In genomic region chr6:3230275-3231212, GRCh38 we compare ENCODE assay signal across 8 cellular contexts. TPM values are rescaled to one million over a fixed set of nuclear protein-coding genes. Genes with fewer than 3 reads are reported as not detected.
A peak's percentile ranks its signal among the peaks of the same experiment; 100 is the strongest.
DNase-seq lines count a peak whose midpoint lies in the region; ATAC-seq and TF ChIP-seq lines count a peak whose summit lies in the region.

No MANE protein-coding gene starts in this region.

- POLR2A ChIA-PET in activated CD4-positive, alpha-beta memory T cell treated with anti-CD3 and anti-CD28 coated beads for 36 hours (lab: Charles Lee) = no interaction called here
- POLR2A ChIA-PET in activated CD4-positive, alpha-beta memory T cell treated with anti-CD3 and anti-CD28 coated beads, Interleukin-2, amount 10 ng/mL, durations not matched to agents 7 days and 5 days (lab: Charles Lee) = interaction anchor here (1.3 to 1.4 kb wide), 2 partner anchors 29 kb away, joined by 7 to 8 read pairs; partner anchors contain the start of gene PSMG4

- H3K4me3 ChIP-seq in esophagus muscularis mucosa (peak overlapping the region; percentile 61 to 75 (median 69)), neuron (ENCODE audit: low read length) (peak overlapping the region; percentile 98)

- ATAC-seq in GM18519 (IDR thresholded peaks at IDR 0.05; ENCODE audit: low FRiP score, unreplicated experiment) = no peak
- no peak for ATAC-seq in GM19324 (IDR thresholded peaks at IDR 0.05; ENCODE audit: low FRiP score, unreplicated experiment)

- no peak for TF ChIP-seq POLR2A in esophagus muscularis mucosa (IDR thresholded peaks at IDR 0.05; ENCODE audit: low read depth)

- no peaks in the 10 kb centered on the region for H3K9me3 Mint-ChIP-seq in activated CD4-positive, alpha-beta memory T cell treated with anti-CD3 and anti-CD28 coated beads for 36 hours
- no peaks in the 10 kb centered on the region for H3K9me3 Mint-ChIP-seq in activated CD4-positive, alpha-beta memory T cell treated with anti-CD3 and anti-CD28 coated beads, Interleukin-2, amount 10 ng/mL, durations not matched to agents 7 days and 5 days

- 28% methylated on average over 19 of the region's 19 CpGs for WGBS in esophagus muscularis mucosa

- peak; percentile 14 for DNase-seq in activated CD4-positive, alpha-beta memory T cell treated with anti-CD3 and anti-CD28 coated beads for 36 hours
- DNase-seq in activated CD4-positive, alpha-beta memory T cell treated with anti-CD3 and anti-CD28 coated beads, Interleukin-2, amount 10 ng/mL, durations not matched to agents 7 days and 5 days = no peak
- DNase-seq in RPMI7951 (ENCODE audit: low read depth) = peak; percentile 72
- DNase-seq in esophagus muscularis mucosa (ENCODE audit: extremely low spot score) = no peak
- no peak for DNase-seq in iPS-NIHi11 (ENCODE audit: low spot score)

- H3K36me3 ChIP-seq in esophagus muscularis mucosa = no peaks in the 10 kb centered on the region
- H3K36me3 ChIP-seq in neuron (ENCODE audit: insufficient read depth, low read length) = peaks cover 10% of the 10 kb centered on the region

- peak overlapping the region; percentile 78 to 90 (median 86) for H3K27ac ChIP-seq in esophagus muscularis mucosa (replicated peaks in 1 of 4)

- H3K9me3 ChIP-seq in esophagus muscularis mucosa = no peaks in the 10 kb centered on the region
- no peaks in the 10 kb centered on the region for H3K9me3 ChIP-seq in neuron (ENCODE audit: low read length)

- CTCF ChIA-PET in activated CD4-positive, alpha-beta memory T cell treated with anti-CD3 and anti-CD28 coated beads for 36 hours (lab: Charles Lee) = interaction anchor here (1.0 to 2.0 kb wide), 5 partner anchors 9 to 73 kb away, joined by 3 to 9 read pairs (median 4); partner anchors contain the start of gene TUBB2A
- CTCF ChIA-PET in activated CD4-positive, alpha-beta memory T cell treated with anti-CD3 and anti-CD28 coated beads, Interleukin-2, amount 10 ng/mL, durations not matched to agents 7 days and 5 days (lab: Charles Lee) = interaction anchor here (0.9 to 3.3 kb wide), 6 partner anchors 20 to 112 kb away, joined by 3 to 17 read pairs (median 4); partner anchors contain the start of genes BPHL and TUBB2A

- H3K27me3 ChIP-seq in esophagus muscularis mucosa (peaks cover 0 to 62% (median 18%) of the 10 kb centered on the region in 4 donors), neuron (ENCODE audit: insufficient read depth, low read length) (no peaks in the 10 kb centered on the region)

- no peak overlapping the region for H2AFZ ChIP-seq in neuron (ENCODE audit: low read depth, low read length)

- TF ChIP-seq CTCF in esophagus muscularis mucosa (IDR thresholded peaks at IDR 0.05) = no peak

- H3K4me1 ChIP-seq in esophagus muscularis mucosa (peaks cover 41 to 63% (median 62%) of the 10 kb centered on the region in 4 donors), neuron (ENCODE audit: insufficient read depth, low read length) (peaks cover 40% of the 10 kb centered on the region)

- H3K27ac Mint-ChIP-seq in activated CD4-positive, alpha-beta memory T cell treated with anti-CD3 and anti-CD28 coated beads for 36 hours = no peak overlapping the region
- H3K27ac Mint-ChIP-seq in activated CD4-positive, alpha-beta memory T cell treated with anti-CD3 and anti-CD28 coated beads, Interleukin-2, amount 10 ng/mL, durations not matched to agents 7 days and 5 days = no peak overlapping the region

- intact Hi-C loops in activated CD4-positive, alpha-beta memory T cell treated with anti-CD3 and anti-CD28 coated beads for 36 hours (cut with micrococcal nuclease) = no loop called here
- intact Hi-C loops in esophagus muscularis mucosa (cut with DNase I) = loop anchor here (5.0 kb wide), 1 partner anchor 68 kb away; no protein-coding TSS in a partner anchor

- peaks cover 78% of the 10 kb centered on the region for H3K27me3 Mint-ChIP-seq in activated CD4-positive, alpha-beta memory T cell treated with anti-CD3 and anti-CD28 coated beads for 36 hours
- H3K27me3 Mint-ChIP-seq in activated CD4-positive, alpha-beta memory T cell treated with anti-CD3 and anti-CD28 coated beads, Interleukin-2, amount 10 ng/mL, durations not matched to agents 7 days and 5 days = peaks cover 87% of the 10 kb centered on the region

- peak overlapping the region; percentile 20 for H3K4me3 Mint-ChIP-seq in activated CD4-positive, alpha-beta memory T cell treated with anti-CD3 and anti-CD28 coated beads for 36 hours
- no peak overlapping the region for H3K4me3 Mint-ChIP-seq in activated CD4-positive, alpha-beta memory T cell treated with anti-CD3 and anti-CD28 coated beads, Interleukin-2, amount 10 ng/mL, durations not matched to agents 7 days and 5 days

- H3K4me1 Mint-ChIP-seq in activated CD4-positive, alpha-beta memory T cell treated with anti-CD3 and anti-CD28 coated beads for 36 hours (ENCODE audit: low read depth) = peaks cover 44% of the 10 kb centered on the region
- H3K4me1 Mint-ChIP-seq in activated CD4-positive, alpha-beta memory T cell treated with anti-CD3 and anti-CD28 coated beads, Interleukin-2, amount 10 ng/mL, durations not matched to agents 7 days and 5 days = peaks cover 45% of the 10 kb centered on the region

- no peak for TF ChIP-seq EP300 in esophagus muscularis mucosa (IDR thresholded peaks at IDR 0.05)

- H3K36me3 Mint-ChIP-seq in activated CD4-positive, alpha-beta memory T cell treated with anti-CD3 and anti-CD28 coated beads for 36 hours = no peaks in the 10 kb centered on the region
- H3K36me3 Mint-ChIP-seq in activated CD4-positive, alpha-beta memory T cell treated with anti-CD3 and anti-CD28 coated beads, Interleukin-2, amount 10 ng/mL, durations not matched to agents 7 days and 5 days (ENCODE audit: low read depth) = no peaks in the 10 kb centered on the region

RNA-seq across cellular contexts. Expression of gene TUBB2B, which starts 3.1 kb away (rescaled TPM):
- under 1 TPM in 1 of 2 experiments, not detected in 1; 0.29 TPM for total RNA-seq in activated CD4-positive, alpha-beta memory T cell treated with anti-CD3 and anti-CD28 coated beads for 36 hours
- not detected for total RNA-seq in activated CD4-positive, alpha-beta memory T cell treated with anti-CD3 and anti-CD28 coated beads, Interleukin-2, amount 10 ng/mL, durations not matched to agents 7 days and 5 days
- 22.1 and 26.7 TPM in 2 replicates for total RNA-seq in RPMI7951 (2014; rRNA removed; shearing (Covaris generic))
- total RNA-seq in esophagus muscularis mucosa = 10 to 100 TPM; 12.0 to 35.8 (median 20.9) TPM

RNA-seq across cellular contexts. Expression of gene PSMG4, which starts 28.2 kb away (rescaled TPM):
- total RNA-seq in activated CD4-positive, alpha-beta memory T cell treated with anti-CD3 and anti-CD28 coated beads for 36 hours = 10 to 100 TPM; 24.2 to 25.2 TPM
- 10 to 100 TPM; 19.8 to 21.4 TPM for total RNA-seq in activated CD4-positive, alpha-beta memory T cell treated with anti-CD3 and anti-CD28 coated beads, Interleukin-2, amount 10 ng/mL, durations not matched to agents 7 days and 5 days
- 26.8 and 35.2 TPM in 2 replicates for total RNA-seq in RPMI7951 (2014; rRNA removed; shearing (Covaris generic))
- 10 to 100 TPM; 21.4 to 28.6 (median 25.7) TPM for total RNA-seq in esophagus muscularis mucosa

Comparison
In these comparisons a context has a peak if more than half of its experiments do, and no peak if none do; other contexts are left out.
1. DNase-seq: peak in activated CD4-positive, alpha-beta memory T cell treated with anti-CD3 and anti-CD28 coated beads for 36 hours (single experiment) and RPMI7951 (single experiment); none in activated CD4-positive, alpha-beta memory T cell treated with anti-CD3 and anti-CD28 coated beads, Interleukin-2, amount 10 ng/mL, durations not matched to agents 7 days and 5 days (single experiment), esophagus muscularis mucosa (single experiment) and iPS-NIHi11 (single experiment).
2. RNA of gene TUBB2B, which starts 3.1 kb away (total RNA-seq): 22.1 to 26.7 TPM in RPMI7951 and 12.0 to 35.8 TPM in esophagus muscularis mucosa; 0.29 TPM in activated CD4-positive, alpha-beta memory T cell treated with anti-CD3 and anti-CD28 coated beads for 36 hours and not detected in activated CD4-positive, alpha-beta memory T cell treated with anti-CD3 and anti-CD28 coated beads, Interleukin-2, amount 10 ng/mL, durations not matched to agents 7 days and 5 days; every median in the first group is over 10 times any median in the second.